In genomic region chr5:316210-317085, GRCh38 we compare ENCODE assay signal across 8 cellular contexts. TPM values are rescaled to one million over a fixed set of nuclear protein-coding genes. Genes with fewer than 3 reads are reported as not detected.
DNase-seq lines count a peak whose midpoint lies in the region; ATAC-seq and TF ChIP-seq lines count a peak whose summit lies in the region.
"Had no signal": no experiment of that assay in that cellular context is flagged by ENCODE, and none has a peak within 500 bp of the region (broad histone marks: within the 10 kb centered on the region; RNA-seq: fewer than 3 reads in every experiment).

No MANE protein-coding gene starts in this region.

- ATAC-seq in GM18867 (IDR thresholded peaks at IDR 0.05; ENCODE audit: unreplicated experiment), result peak; percentile 13
- peak; percentile 9 for ATAC-seq in GM21723 (IDR thresholded peaks at IDR 0.05; ENCODE audit: unreplicated experiment)
- ATAC-seq in HG03442 (IDR thresholded peaks at IDR 0.05; ENCODE audit: unreplicated experiment), result peak; percentile 8

- H3K4me1 ChIP-seq in neural progenitor cell, result peaks cover 6% of the 10 kb centered on the region

- no peak overlapping the region for H3K4me3 ChIP-seq in neural progenitor cell
- H3K4me3 ChIP-seq: cardiac muscle cell had no signal

- no peak overlapping the region for H2AFZ ChIP-seq in neural progenitor cell (replicated peaks)

- H3K27ac Mint-ChIP-seq in neural progenitor cell, result peak overlapping the region; percentile 50

- no peak overlapping the region for H3K4me3 Mint-ChIP-seq in neural progenitor cell

- H3K36me3 ChIP-seq in neural progenitor cell, result no peaks in the 10 kb centered on the region

- H4K20me1 ChIP-seq in neural progenitor cell (ENCODE audit: low read depth), result peaks cover 39% of the 10 kb centered on the region

- peaks cover 33% of the 10 kb centered on the region for H3K27me3 ChIP-seq in neural progenitor cell

- no peak for TF ChIP-seq CTCF in neural progenitor cell (IDR thresholded peaks at IDR 0.05)

- H3K9ac ChIP-seq in neural progenitor cell, result no peak overlapping the region

- H3K4me1 Mint-ChIP-seq in neural progenitor cell, result no peaks in the 10 kb centered on the region

- no peaks in the 10 kb centered on the region for H3K79me2 ChIP-seq in neural progenitor cell (ENCODE audit: low read depth)

- no peak for DNase-seq in neural progenitor cell (ENCODE audit: low spot score)
- DNase-seq in mesenteric fat pad (ENCODE audit: low spot score), result no peak
- DNase-seq in NCI-H2171 treated with DMSO at 0.1 percent for 48 hours (lab: John Stamatoyannopoulos, UW), result no peak
- no peak for DNase-seq in NCI-H510A treated with DMSO at 0.1 percent for 48 hours (lab: John Stamatoyannopoulos, UW)

- H3K27ac ChIP-seq in neural progenitor cell, result no peak overlapping the region
- H3K27ac ChIP-seq: cardiac muscle cell had no signal

- H3K27me3 Mint-ChIP-seq in neural progenitor cell (ENCODE audit: insufficient read depth, low read depth), result peaks cover 18% of the 10 kb centered on the region

- H3K9me3 Mint-ChIP-seq in neural progenitor cell, result no peaks in the 10 kb centered on the region

- H3K36me3 Mint-ChIP-seq in neural progenitor cell, result peaks cover 3% of the 10 kb centered on the region

- H3K4me2 ChIP-seq in neural progenitor cell, result no peak overlapping the region

- H3F3A ChIP-seq in neural progenitor cell (ENCODE audit: low read depth), result peaks cover 8% of the 10 kb centered on the region

- H3K9me3 ChIP-seq in neural progenitor cell (ENCODE audit: low read depth), result no peaks in the 10 kb centered on the region

RNA-seq across cellular contexts. Expression of gene AHRR, which starts 5.1 kb away (rescaled TPM):
- 0.34 and 0.68 TPM in 2 replicates for total RNA-seq in neural progenitor cell (ENCODE audit: low replicate concordance)
- total RNA-seq in mesenteric fat pad, result 4.5 TPM

RNA-seq across cellular contexts. Expression of gene PDCD6, which starts 45.0 kb away (rescaled TPM):
- 60.8 and 65.3 TPM in 2 replicates for total RNA-seq in neural progenitor cell (ENCODE audit: low replicate concordance)
- 66.7 TPM for total RNA-seq in mesenteric fat pad
